9 cellular contexts compared by ENCODE assay signal in genomic region chr17:65627892-65628622, GRCh38.
A peak's percentile ranks its signal among the peaks of the same experiment; 100 is the strongest.
DNase-seq lines count a peak whose midpoint lies in the region; ATAC-seq and TF ChIP-seq lines count a peak whose summit lies in the region.
"Had no signal": no experiment of that assay in that cellular context is flagged by ENCODE, and none has a peak within 500 bp of the region (broad histone marks: within the 10 kb centered on the region; RNA-seq: fewer than 3 reads in every experiment).

No MANE protein-coding gene starts in this region.

- ATAC-seq in GM18520 (IDR thresholded peaks at IDR 0.05; ENCODE audit: unreplicated experiment) (no peak), HG03045 (IDR thresholded peaks at IDR 0.05; ENCODE audit: unreplicated experiment) (no peak)

- in situ Hi-C loops in astrocyte of the cerebellum (cut with HindIII; ENCODE audit: low sequenced_read_pairs), result no loop called here

- TF ChIP-seq CTCF in AG09319 (IDR thresholded peaks at IDR 0.05; ENCODE audit: low read depth, low read length), result no peak
- TF ChIP-seq CTCF in astrocyte of the cerebellum (IDR thresholded peaks at IDR 0.05; ENCODE audit: low read depth, low read length, missing control alignments), result no peak

- no peak overlapping the region for H3K4me3 ChIP-seq in astrocyte of the cerebellum (ENCODE audit: low read depth, low read length)

- DNase-seq in AG09319 (ENCODE audit: extremely low read depth, low read depth) (peak; percentile 16), NCI-H1417 treated with DMSO at 0.1 percent for 48 hours (lab: John Stamatoyannopoulos, UW) (peak; percentile 75), astrocyte of the cerebellum (ENCODE audit: low read depth) (peak; percentile 22), lung microvascular endothelial cell (ENCODE audit: low read depth in 2 of 2) (peak; percentile 28 to 69), DMS114 treated with DMSO at 0.1 percent for 48 hours (lab: John Stamatoyannopoulos, UW; ENCODE audit: unreplicated experiment) (no peak), superior temporal gyrus (ENCODE audit: extremely low spot score) (no peak)
- DNase-seq: CD4-positive, CD25-positive, alpha-beta regulatory T cell had no signal

Comparison
In these comparisons a context has a peak if more than half of its experiments do, and no peak if none do; other contexts are left out.
1. DNase-seq: peak in AG09319 (single experiment), NCI-H1417 treated with DMSO at 0.1 percent for 48 hours (single experiment), astrocyte of the cerebellum (single experiment) and lung microvascular endothelial cell (2 of 2); none in DMS114 treated with DMSO at 0.1 percent for 48 hours (single experiment) and superior temporal gyrus (single experiment).